ENCODE assay signal across 8 cellular contexts in genomic region chr4:182144621-182145359, GRCh38.
A peak's percentile ranks its signal among the peaks of the same experiment; 100 is the strongest.
DNase-seq lines count a peak whose midpoint lies in the region; ATAC-seq, FAIRE-seq and TF ChIP-seq lines count a peak whose summit lies in the region.

No MANE protein-coding gene starts in this region.

- H3K27me3 Mint-ChIP-seq in activated naive CD4-positive, alpha-beta T cell treated with anti-CD3 and anti-CD28 coated beads, Interleukin-2, amount 10 ng/mL, durations not matched to agents 7 days and 5 days = peaks cover 55% of the 10 kb centered on the region
- peaks cover 44 to 59% of the 10 kb centered on the region in 2 donors for H3K27me3 Mint-ChIP-seq in natural killer cell treated with Interleukin-12 subunit alpha and Interleukin-12 subunit beta and Interleukin-15 and Interleukin-18, amount 100 ng/mL, for 72 hours

- H3K9ac ChIP-seq in MM.1S (ENCODE audit: low read length) = peak overlapping the region; percentile 43; the same call in 1 of the 2 replicates
- H3K9ac ChIP-seq in H1 (replicated peaks in 1 of 4; ENCODE audit: extremely low read depth in 1 of 4, low read depth in 3 of 4, low read length in 3 of 4) = peak overlapping the region; percentile 55 to 89 (median 63)

- H3K36me3 ChIP-seq in MM.1S (replicated peaks; ENCODE audit: insufficient read depth, low read length) (no peaks in the 10 kb centered on the region), H1 (ENCODE audit: control insufficient read depth in 2 of 4, insufficient read depth in 4 of 4, low read length in 3 of 4) (no peaks in the 10 kb centered on the region)

- ATAC-seq in natural killer cell treated with Interleukin-12 subunit alpha and Interleukin-12 subunit beta and Interleukin-15 and Interleukin-18, amount 100 ng/mL, for 72 hours = peak; percentile 6 to 41
- no peak for ATAC-seq in GM18873 (IDR thresholded peaks at IDR 0.05; ENCODE audit: low FRiP score, unreplicated experiment)

- CTCF ChIA-PET in activated naive CD4-positive, alpha-beta T cell treated with anti-CD3 and anti-CD28 coated beads, Interleukin-2, amount 10 ng/mL, durations not matched to agents 7 days and 5 days (lab: Charles Lee) = no interaction called here
- CTCF ChIA-PET in H1 (lab: Charles Lee; ENCODE audit: partially characterized antibody) = interaction anchor here (0.8 kb wide), 1 partner anchor 10 kb away, joined by 3 read pairs; no protein-coding TSS in a partner anchor

- peak overlapping the region; percentile 65 for H3K4me3 Mint-ChIP-seq in activated naive CD4-positive, alpha-beta T cell treated with anti-CD3 and anti-CD28 coated beads, Interleukin-2, amount 10 ng/mL, durations not matched to agents 7 days and 5 days
- peak overlapping the region; percentile 39 for H3K4me3 Mint-ChIP-seq in natural killer cell treated with Interleukin-12 subunit alpha and Interleukin-12 subunit beta and Interleukin-15 and Interleukin-18, amount 100 ng/mL, for 72 hours

- H3K4me3 ChIP-seq in MM.1S (ENCODE audit: low read length) = peak overlapping the region; percentile 74
- H3K4me3 ChIP-seq in H1 (ENCODE audit: extremely low read depth in 1 of 4, insufficient read depth in 2 of 4, low read depth in 3 of 4, low read length in 4 of 4) = peak overlapping the region; percentile 76 to 93 (median 84)

- no peak overlapping the region; the same call in 1 of the 2 replicates for H2BK5ac ChIP-seq in H1 (ENCODE audit: low read depth, low read length)

- H3K18ac ChIP-seq in H1 (ENCODE audit: extremely low read depth, low read length) = peak overlapping the region; percentile 19; the same call in 1 of the 2 replicates

- POLR2A ChIA-PET in H1 (lab: Charles Lee; ENCODE audit: partially characterized antibody) = interaction anchor here (0.8 to 1.9 kb wide), 9 partner anchors 8 to 114 kb away, joined by 3 to 7 read pairs (median 3); no protein-coding TSS in a partner anchor

- no peak for TF ChIP-seq EP300 in H1 (IDR thresholded peaks at IDR 0.05; ENCODE audit: borderline replicate concordance in 1 of 2, low read depth in 2 of 2, low read length in 2 of 2)

- H3K23ac ChIP-seq in H1 (ENCODE audit: insufficient read length) = no peak overlapping the region

- no peaks in the 10 kb centered on the region for H4K20me1 ChIP-seq in MM.1S (ENCODE audit: insufficient read depth, low read length)
- H4K20me1 ChIP-seq in H1 (replicated peaks in 1 of 2; ENCODE audit: control insufficient read depth in 1 of 2, insufficient read depth in 2 of 2, low read length in 2 of 2) = no peaks in the 10 kb centered on the region

- peak overlapping the region; percentile 62 for H3K27ac Mint-ChIP-seq in activated naive CD4-positive, alpha-beta T cell treated with anti-CD3 and anti-CD28 coated beads, Interleukin-2, amount 10 ng/mL, durations not matched to agents 7 days and 5 days
- no peak overlapping the region for H3K27ac Mint-ChIP-seq in natural killer cell treated with Interleukin-12 subunit alpha and Interleukin-12 subunit beta and Interleukin-15 and Interleukin-18, amount 100 ng/mL, for 72 hours

- H3K79me1 ChIP-seq in H1 (ENCODE audit: low read depth, low read length) = no peaks in the 10 kb centered on the region

- H2BK12ac ChIP-seq in H1 (ENCODE audit: low read depth, low read length) = no peak overlapping the region

- no peak overlapping the region for H2AK5ac ChIP-seq in H1 (ENCODE audit: low read depth, low read length)

- H2BK15ac ChIP-seq in H1 (ENCODE audit: low read length) = no peak overlapping the region

- no peak for DNase-seq in activated naive CD4-positive, alpha-beta T cell treated with anti-CD3 and anti-CD28 coated beads, Interleukin-2, amount 10 ng/mL, durations not matched to agents 7 days and 5 days
- no peak for DNase-seq in activated naive CD4-positive, alpha-beta T cell treated with Interleukin-2 at 50 U/mL for 16 hours
- DNase-seq in MM.1S (peak; percentile 51), H1 (ENCODE audit: low read depth in 1 of 2, low spot score in 2 of 2) (peak in 1 of 2 experiments; percentile 65), NOMO-1 treated with DMSO at 0.1 percent for 48 hours (lab: John Stamatoyannopoulos, UW; ENCODE audit: unreplicated experiment) (no peak), T-helper 9 cell (no peak)
- DNase-seq in natural killer cell treated with Interleukin-12 subunit alpha and Interleukin-12 subunit beta and Interleukin-15 and Interleukin-18, amount 100 ng/mL, for 72 hours (ENCODE audit: low spot score) = no peak

- 0 out of 2 replicates have a peak overlapping the region, but pooled peaks have one; percentile 9 for H4K8ac ChIP-seq in H1 (ENCODE audit: extremely low read depth, insufficient read depth, low read length)

- H3K23me2 ChIP-seq in H1 (ENCODE audit: low read depth, low read length) = peaks cover 13% of the 10 kb centered on the region

- no peak overlapping the region for H3K14ac ChIP-seq in H1 (ENCODE audit: insufficient read length)

- H2BK20ac ChIP-seq in H1 (ENCODE audit: low read length) = 0 out of 2 replicates have a peak overlapping the region, but pooled peaks have one; percentile 34

- no peaks in the 10 kb centered on the region for H3K9me3 Mint-ChIP-seq in activated naive CD4-positive, alpha-beta T cell treated with anti-CD3 and anti-CD28 coated beads, Interleukin-2, amount 10 ng/mL, durations not matched to agents 7 days and 5 days
- H3K9me3 Mint-ChIP-seq in natural killer cell treated with Interleukin-12 subunit alpha and Interleukin-12 subunit beta and Interleukin-15 and Interleukin-18, amount 100 ng/mL, for 72 hours = no peaks in the 10 kb centered on the region

- H3K36me3 Mint-ChIP-seq in activated naive CD4-positive, alpha-beta T cell treated with anti-CD3 and anti-CD28 coated beads, Interleukin-2, amount 10 ng/mL, durations not matched to agents 7 days and 5 days = peaks cover 1% of the 10 kb centered on the region
- no peaks in the 10 kb centered on the region for H3K36me3 Mint-ChIP-seq in natural killer cell treated with Interleukin-12 subunit alpha and Interleukin-12 subunit beta and Interleukin-15 and Interleukin-18, amount 100 ng/mL, for 72 hours

- H3K9me3 ChIP-seq in MM.1S (replicated peaks; ENCODE audit: insufficient read depth, low read length) (no peaks in the 10 kb centered on the region), H1 (ENCODE audit: insufficient read depth in 2 of 2, low read depth in 1 of 2, low read length in 1 of 2) (no peaks in the 10 kb centered on the region)

- H3K79me2 ChIP-seq in MM.1S (ENCODE audit: low read length) = no peaks in the 10 kb centered on the region
- peaks cover 0 to 49% of the 10 kb centered on the region in 2 experiments; a peak in 2 of 4 replicates for H3K79me2 ChIP-seq in H1 (ENCODE audit: control insufficient read depth in 1 of 2, insufficient read depth in 2 of 2, low read length in 2 of 2)

- 2% methylated on average over 14 of the region's 95 CpGs; no CpG with 5 or more reads in 1 of the 2 experiments for WGBS in H1 (ENCODE audit: extremely low coverage in 1 of 2, insufficient coverage in 1 of 2, insufficient read length in 1 of 2, insufficient replicate concordance in 2 of 2, low coverage in 1 of 2, low lambda C conversion rate in 2 of 2, missing lambda C conversion rate in 1 of 2), 2 experiments

- TF ChIP-seq CTCF in MM.1S (IDR thresholded peaks at IDR 0.05; ENCODE audit: low read length) (no peak), H1 (IDR thresholded peaks at IDR 0.05; ENCODE audit: control extremely low read depth in 1 of 3, insufficient read depth in 1 of 3, low read depth in 1 of 3, low read length in 3 of 3) (no peak)

- TF ChIP-seq RAD21 in H1 (IDR thresholded peaks at IDR 0.05 in 1 of 2, conservative IDR thresholded peaks at IDR 0.05 in 1 of 2; ENCODE audit: low read depth in 2 of 2, low read length in 2 of 2) = peak in 1 of 2 experiments; percentile 23; a peak in 2 of 4 replicates

- no peak overlapping the region for H3K4ac ChIP-seq in H1 (replicated peaks; ENCODE audit: insufficient read length, low read depth, low read length)

- 0 out of 2 replicates have a peak, but pooled peaks cover 3% of the 10 kb centered on the region for H3K4me1 ChIP-seq in MM.1S (ENCODE audit: low read length)
- H3K4me1 ChIP-seq in H1 (replicated peaks in 1 of 4; ENCODE audit: control insufficient read depth in 3 of 4, insufficient read depth in 4 of 4, low read length in 3 of 4) = peaks cover 8 to 19% (median 11%) of the 10 kb centered on the region in 4 experiments

- H3K4me1 Mint-ChIP-seq in activated naive CD4-positive, alpha-beta T cell treated with anti-CD3 and anti-CD28 coated beads, Interleukin-2, amount 10 ng/mL, durations not matched to agents 7 days and 5 days = peaks cover 23% of the 10 kb centered on the region
- H3K4me1 Mint-ChIP-seq in natural killer cell treated with Interleukin-12 subunit alpha and Interleukin-12 subunit beta and Interleukin-15 and Interleukin-18, amount 100 ng/mL, for 72 hours (ENCODE audit: low read depth in 2 of 2) = peaks cover 0 to 4% of the 10 kb centered on the region in 2 donors

- no peak overlapping the region for H3K27ac ChIP-seq in MM.1S (ENCODE audit: low read length)
- H3K27ac ChIP-seq in H1 (ENCODE audit: low read depth, low read length) = peak overlapping the region; percentile 77; the same call in 1 of the 2 replicates

- TF ChIP-seq POLR2A in H1 (IDR thresholded peaks at IDR 0.05; ENCODE audit: control extremely low read depth in 1 of 2, low read depth in 2 of 2, low read length in 2 of 2) = no peak; a peak in 1 of 3 replicates

- H3K4me2 ChIP-seq in MM.1S (ENCODE audit: low read depth, low read length) = peak overlapping the region; percentile 84; the same call in 1 of the 2 replicates
- peak overlapping the region; percentile 81 to 99 for H3K4me2 ChIP-seq in H1 (ENCODE audit: insufficient read depth in 1 of 2, low read depth in 2 of 2, low read length in 2 of 2)

- H3K9me2 ChIP-seq in MM.1S (replicated peaks; ENCODE audit: insufficient read depth, low read length) = no peaks in the 10 kb centered on the region

- H3F3A ChIP-seq in MM.1S (ENCODE audit: insufficient read depth, low read length) = 0 out of 2 replicates have a peak, but pooled peaks cover 3% of the 10 kb centered on the region

- H2BK120ac ChIP-seq in H1 (replicated peaks; ENCODE audit: low read depth, low read length) = peak overlapping the region; percentile 48

- FAIRE-seq in H1 (lab: Jason Lieb, UNC) = no peak

- H2AFZ ChIP-seq in MM.1S (ENCODE audit: low read length) (peak overlapping the region; percentile 62), H1 (ENCODE audit: low read length) (no peak overlapping the region)

- peak overlapping the region; percentile 33 for H3K56ac ChIP-seq in H1 (replicated peaks; ENCODE audit: insufficient read length, low read depth, low read length)

- H3K27me3 ChIP-seq in MM.1S (replicated peaks; ENCODE audit: insufficient read depth, low read length) (no peaks in the 10 kb centered on the region), H1 (replicated peaks in 1 of 4; ENCODE audit: control insufficient read depth in 3 of 4, extremely low read depth in 1 of 4, insufficient read depth in 3 of 4, low read length in 3 of 4) (peaks cover 2 to 26% (median 16%) of the 10 kb centered on the region in 4 experiments; a peak in 6 of 7 replicates)

- H4K5ac ChIP-seq in H1 (ENCODE audit: insufficient read length, low read depth, low read length) = peak overlapping the region; percentile 13

- H4K91ac ChIP-seq in H1 (replicated peaks; ENCODE audit: insufficient read length, low read length) = peak overlapping the region; percentile 1

TF ChIP-seq in H1, 55 proteins besides CTCF, POLR2A, EP300 and RAD21 (continues in another document):
- peak; percentile 62 for TF ChIP-seq EGR1 (IDR thresholded peaks at IDR 0.05; ENCODE audit: borderline replicate concordance, low read depth, low read length)
